In genomic region chr16:27179500-27180072, GRCh38 we compare ENCODE assay signal across 8 cellular contexts. TPM values are rescaled to one million over a fixed set of nuclear protein-coding genes. Genes with fewer than 3 reads are reported as not detected.
A peak's percentile ranks its signal among the peaks of the same experiment; 100 is the strongest.
DNase-seq lines count a peak whose midpoint lies in the region; ATAC-seq and TF ChIP-seq lines count a peak whose summit lies in the region.

No MANE protein-coding gene starts in this region.

- H3K27me3 ChIP-seq in effector memory CD4-positive, alpha-beta T cell (replicated peaks; ENCODE audit: control insufficient read depth, insufficient read depth, low read length, poor library complexity, severe bottlenecking) = no peaks in the 10 kb centered on the region

- no peak overlapping the region for H3K27ac Mint-ChIP-seq in mesothelial cell of epicardium

- ATAC-seq in HG02798 (IDR thresholded peaks at IDR 0.05; ENCODE audit: poor library complexity, unreplicated experiment) (peak; percentile 84), HG03039 (IDR thresholded peaks at IDR 0.05; ENCODE audit: unreplicated experiment) (no peak)

- H3K36me3 Mint-ChIP-seq in mesothelial cell of epicardium = no peaks in the 10 kb centered on the region

- no peaks in the 10 kb centered on the region for H3K36me3 ChIP-seq in effector memory CD4-positive, alpha-beta T cell (ENCODE audit: control insufficient read depth, insufficient read depth, low read length)

- peaks cover 5% of the 10 kb centered on the region for H3K9me3 Mint-ChIP-seq in mesothelial cell of epicardium

- peaks cover 13% of the 10 kb centered on the region for H3K4me1 ChIP-seq in effector memory CD4-positive, alpha-beta T cell (ENCODE audit: control insufficient read depth, insufficient read depth, low read length, poor library complexity, severe bottlenecking)

- no peak overlapping the region for H3K27ac ChIP-seq in effector memory CD4-positive, alpha-beta T cell (ENCODE audit: insufficient read depth, low read length, poor library complexity, severe bottlenecking)

- DNase-seq in GM12865 (ENCODE audit: low read depth) (peak; percentile 88), NCI-H82 treated with DMSO at 0.1 percent for 48 hours (lab: John Stamatoyannopoulos, UW; ENCODE audit: unreplicated experiment) (peak; percentile 20), mesothelial cell of epicardium (ENCODE audit: low spot score in 2 of 2, unreplicated experiment in 2 of 2) (peak; percentile 26 to 75)
- DNase-seq in activated CD8-positive, alpha-beta memory T cell treated with anti-CD3 and anti-CD28 coated beads for 1 hour (ENCODE audit: extremely low read depth in 1 of 2, low read depth in 1 of 2) = peak; percentile 74 to 80
- peak; percentile 69 to 72 (median 69) for DNase-seq in effector memory CD4-positive, alpha-beta T cell
- peak; percentile 70 to 83 for DNase-seq in stimulated activated CD8-positive, alpha-beta memory T cell treated with anti-CD3 and anti-CD28 coated beads, Interleukin-4, amount 100 ng/mL, for 4 hours (ENCODE audit: low read depth in 2 of 2, low spot score in 1 of 2)

- H3K4me3 ChIP-seq in GM12865 (ENCODE audit: low read depth, low read length) = no peak overlapping the region
- H3K4me3 ChIP-seq in effector memory CD4-positive, alpha-beta T cell (ENCODE audit: insufficient read depth, low read depth, low read length, poor library complexity, severe bottlenecking) = no peak overlapping the region

- TF ChIP-seq CTCF in GM12865 (IDR thresholded peaks at IDR 0.05; ENCODE audit: insufficient read depth, low read depth, low read length, missing control alignments) (peak; percentile 97), mesothelial cell of epicardium (IDR thresholded peaks at IDR 0.05; ENCODE audit: unreplicated experiment) (peak; percentile 68)

- peaks cover 6% of the 10 kb centered on the region for H3K4me1 Mint-ChIP-seq in mesothelial cell of epicardium

- H3K9me3 ChIP-seq in effector memory CD4-positive, alpha-beta T cell (ENCODE audit: control insufficient read depth, low read length) = no peaks in the 10 kb centered on the region

- peaks cover 12% of the 10 kb centered on the region for H3K27me3 Mint-ChIP-seq in mesothelial cell of epicardium (ENCODE audit: low read depth)

- H3K4me3 Mint-ChIP-seq in mesothelial cell of epicardium = no peak overlapping the region

RNA-seq across cellular contexts. Expression of gene KDM8, which starts 23.7 kb away (rescaled TPM):
- 8.5 to 11.8 TPM (median 9.2 TPM) in 3 replicates for total RNA-seq in mesothelial cell of epicardium

Comparison
In these comparisons a context has a peak if more than half of its experiments do, and no peak if none do; other contexts are left out.
1. DNase-seq: peak in every context shown above with its lines; median percentile 88 in GM12865; 77 in activated CD8-positive, alpha-beta memory T cell treated with anti-CD3 and anti-CD28 coated beads for 1 hour; 76 in stimulated activated CD8-positive, alpha-beta memory T cell treated with anti-CD3 and anti-CD28 coated beads, Interleukin-4, amount 100 ng/mL, for 4 hours; 69 in effector memory CD4-positive, alpha-beta T cell; 50 in mesothelial cell of epicardium; 20 in NCI-H82 treated with DMSO at 0.1 percent for 48 hours.